Comparison of ENCODE assay signal across 1 cellular context in the genomic region with DNA sequence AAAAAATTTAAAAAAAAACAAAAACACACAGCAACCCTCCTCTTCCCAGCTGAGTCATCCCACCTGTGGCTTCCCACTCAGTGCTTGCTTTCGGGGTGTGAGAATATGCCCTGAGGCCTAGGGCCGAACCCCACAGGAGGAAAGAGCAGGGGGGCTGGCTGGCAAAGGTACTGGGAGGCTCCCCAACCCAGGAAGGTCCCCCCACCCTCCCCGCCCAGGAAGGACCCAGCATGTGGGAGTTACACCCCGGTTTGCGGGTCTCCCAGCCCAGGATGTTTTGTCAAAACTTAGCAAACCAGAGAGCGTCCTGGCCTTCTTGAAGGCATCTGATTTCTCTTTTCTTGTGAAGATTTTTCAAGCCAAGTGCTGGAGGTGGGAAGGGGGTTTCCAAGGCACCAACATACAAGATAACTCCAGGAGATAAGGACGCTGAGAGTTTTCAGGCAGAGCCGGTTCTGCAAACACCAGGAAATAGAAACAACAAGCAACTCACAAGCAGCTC.
TF ChIP-seq lines count a peak whose summit lies in the region.

No MANE protein-coding gene starts in this region.

TF ChIP-seq in GM12878, 131 proteins besides CTCF, POLR2A, EP300 and RAD21:
- TF ChIP-seq NFIC (IDR thresholded peaks at IDR 0.05; ENCODE audit: low read depth, low read length) (peak; percentile 6; the same call in 1 of the 2 replicates), ELK1 (IDR thresholded peaks at IDR 0.05; ENCODE audit: low read depth, low read length) (no peak), TAF1 (IDR thresholded peaks at IDR 0.05; ENCODE audit: borderline replicate concordance, low read depth, low read length) (no peak), EGR1 (IDR thresholded peaks at IDR 0.05; ENCODE audit: borderline replicate concordance in 1 of 2, low read depth in 2 of 2, low read length in 2 of 2) (0 out of 3 replicates have a peak, but pooled peaks of 1 of the 2 experiments have one; percentile 36), SP1 (IDR thresholded peaks at IDR 0.05; ENCODE audit: low read depth, low read length) (peak; percentile 33), FOXM1 (IDR thresholded peaks at IDR 0.05; ENCODE audit: low read depth, low read length) (0 out of 2 replicates have a peak, but pooled peaks have one; percentile 42), WRNIP1 (IDR thresholded peaks at IDR 0.05; ENCODE audit: borderline replicate concordance, low read depth, low read length) (no peak), TCF3 (IDR thresholded peaks at IDR 0.05; ENCODE audit: borderline replicate concordance, insufficient read depth, low read depth, low read length) (0 out of 2 replicates have a peak, but pooled peaks have one; percentile 53), EED (IDR thresholded peaks at IDR 0.05; ENCODE audit: low read depth) (peak; percentile 74; the same call in 1 of the 2 replicates), ZNF687 (IDR thresholded peaks at IDR 0.05) (0 out of 2 replicates have a peak, but pooled peaks have one; percentile 22), MEF2B (IDR thresholded peaks at IDR 0.05; ENCODE audit: partially characterized antibody, poor library complexity, severe bottlenecking) (no peak), RAD51 (IDR thresholded peaks at IDR 0.05) (no peak), NR2F1 (conservative IDR thresholded peaks at IDR 0.05) (no peak), JUNB (IDR thresholded peaks at IDR 0.05) (peak; percentile 41; the same call in 1 of the 2 replicates), ZNF217 (IDR thresholded peaks at IDR 0.05) (no peak), IKZF2 (IDR thresholded peaks at IDR 0.05) (peak; percentile 42 to 51; a peak in 3 of 4 replicates), IRF4 (IDR thresholded peaks at IDR 0.05; ENCODE audit: low read depth, low read length) (no peak), RUNX3 (IDR thresholded peaks at IDR 0.05; ENCODE audit: low read length) (peak; percentile 64), IKZF1 (conservative IDR thresholded peaks at IDR 0.05) (peak; percentile 45; the same call in 1 of the 2 replicates), SUZ12 (IDR thresholded peaks at IDR 0.05; ENCODE audit: unreplicated experiment) (no peak), ZNF622 (IDR thresholded peaks at IDR 0.05) (no peak), CBFB (IDR thresholded peaks at IDR 0.05; ENCODE audit: low read depth) (no peak), PAX5 (IDR thresholded peaks at IDR 0.05; ENCODE audit: borderline replicate concordance, low read depth, low read length) (peak; percentile 24; the same call in 1 of the 2 replicates), ZBED1 (IDR thresholded peaks at IDR 0.05; ENCODE audit: borderline replicate concordance) (no peak), MEF2A (IDR thresholded peaks at IDR 0.05; ENCODE audit: insufficient read depth, low read depth, low read length) (no peak), TCF12 (IDR thresholded peaks at IDR 0.05; ENCODE audit: low read depth, low read length) (peak; percentile 65; the same call in 1 of the 2 replicates), BCL11A (IDR thresholded peaks at IDR 0.05; ENCODE audit: low read depth, low read length) (0 out of 2 replicates have a peak, but pooled peaks have one; percentile 32), ETV6 (conservative IDR thresholded peaks at IDR 0.05 in 1 of 2, IDR thresholded peaks at IDR 0.05 in 1 of 2; ENCODE audit: borderline replicate concordance in 1 of 2, low read depth in 1 of 2) (peak in 1 of 2 experiments; percentile 45; a peak in 2 of 4 replicates), SRF (IDR thresholded peaks at IDR 0.05; ENCODE audit: low read depth in 2 of 2, low read length in 2 of 2) (no peak)
- TF ChIP-seq, protein P1, sequence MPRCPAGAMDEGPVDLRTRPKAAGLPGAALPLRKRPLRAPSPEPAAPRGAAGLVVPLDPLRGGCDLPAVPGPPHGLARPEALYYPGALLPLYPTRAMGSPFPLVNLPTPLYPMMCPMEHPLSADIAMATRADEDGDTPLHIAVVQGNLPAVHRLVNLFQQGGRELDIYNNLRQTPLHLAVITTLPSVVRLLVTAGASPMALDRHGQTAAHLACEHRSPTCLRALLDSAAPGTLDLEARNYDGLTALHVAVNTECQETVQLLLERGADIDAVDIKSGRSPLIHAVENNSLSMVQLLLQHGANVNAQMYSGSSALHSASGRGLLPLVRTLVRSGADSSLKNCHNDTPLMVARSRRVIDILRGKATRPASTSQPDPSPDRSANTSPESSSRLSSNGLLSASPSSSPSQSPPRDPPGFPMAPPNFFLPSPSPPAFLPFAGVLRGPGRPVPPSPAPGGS (IDR thresholded peaks at IDR 0.05; ENCODE audit: borderline replicate concordance, insufficient read depth, low read depth, low read length, poor library complexity, severe bottlenecking), result peak; percentile 52
- TF ChIP-seq, protein P2, sequence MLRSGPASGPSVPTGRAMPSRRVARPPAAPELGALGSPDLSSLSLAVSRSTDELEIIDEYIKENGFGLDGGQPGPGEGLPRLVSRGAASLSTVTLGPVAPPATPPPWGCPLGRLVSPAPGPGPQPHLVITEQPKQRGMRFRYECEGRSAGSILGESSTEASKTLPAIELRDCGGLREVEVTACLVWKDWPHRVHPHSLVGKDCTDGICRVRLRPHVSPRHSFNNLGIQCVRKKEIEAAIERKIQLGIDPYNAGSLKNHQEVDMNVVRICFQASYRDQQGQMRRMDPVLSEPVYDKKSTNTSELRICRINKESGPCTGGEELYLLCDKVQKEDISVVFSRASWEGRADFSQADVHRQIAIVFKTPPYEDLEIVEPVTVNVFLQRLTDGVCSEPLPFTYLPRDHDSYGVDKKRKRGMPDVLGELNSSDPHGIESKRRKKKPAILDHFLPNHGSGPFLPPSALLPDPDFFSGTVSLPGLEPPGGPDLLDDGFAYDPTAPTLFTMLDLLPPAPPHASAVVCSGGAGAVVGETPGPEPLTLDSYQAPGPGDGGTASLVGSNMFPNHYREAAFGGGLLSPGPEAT (IDR thresholded peaks at IDR 0.05; ENCODE audit: low read depth), result 0 out of 2 replicates have a peak, but pooled peaks have one; percentile 28
- TF ChIP-seq, protein P3, sequence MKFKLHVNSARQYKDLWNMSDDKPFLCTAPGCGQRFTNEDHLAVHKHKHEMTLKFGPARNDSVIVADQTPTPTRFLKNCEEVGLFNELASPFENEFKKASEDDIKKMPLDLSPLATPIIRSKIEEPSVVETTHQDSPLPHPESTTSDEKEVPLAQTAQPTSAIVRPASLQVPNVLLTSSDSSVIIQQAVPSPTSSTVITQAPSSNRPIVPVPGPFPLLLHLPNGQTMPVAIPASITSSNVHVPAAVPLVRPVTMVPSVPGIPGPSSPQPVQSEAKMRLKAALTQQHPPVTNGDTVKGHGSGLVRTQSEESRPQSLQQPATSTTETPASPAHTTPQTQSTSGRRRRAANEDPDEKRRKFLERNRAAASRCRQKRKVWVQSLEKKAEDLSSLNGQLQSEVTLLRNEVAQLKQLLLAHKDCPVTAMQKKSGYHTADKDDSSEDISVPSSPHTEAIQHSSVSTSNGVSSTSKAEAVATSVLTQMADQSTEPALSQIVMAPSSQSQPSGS (IDR thresholded peaks at IDR 0.05; ENCODE audit: low read length), result 0 out of 2 replicates have a peak, but pooled peaks have one; percentile 22
- TF ChIP-seq, protein P4, sequence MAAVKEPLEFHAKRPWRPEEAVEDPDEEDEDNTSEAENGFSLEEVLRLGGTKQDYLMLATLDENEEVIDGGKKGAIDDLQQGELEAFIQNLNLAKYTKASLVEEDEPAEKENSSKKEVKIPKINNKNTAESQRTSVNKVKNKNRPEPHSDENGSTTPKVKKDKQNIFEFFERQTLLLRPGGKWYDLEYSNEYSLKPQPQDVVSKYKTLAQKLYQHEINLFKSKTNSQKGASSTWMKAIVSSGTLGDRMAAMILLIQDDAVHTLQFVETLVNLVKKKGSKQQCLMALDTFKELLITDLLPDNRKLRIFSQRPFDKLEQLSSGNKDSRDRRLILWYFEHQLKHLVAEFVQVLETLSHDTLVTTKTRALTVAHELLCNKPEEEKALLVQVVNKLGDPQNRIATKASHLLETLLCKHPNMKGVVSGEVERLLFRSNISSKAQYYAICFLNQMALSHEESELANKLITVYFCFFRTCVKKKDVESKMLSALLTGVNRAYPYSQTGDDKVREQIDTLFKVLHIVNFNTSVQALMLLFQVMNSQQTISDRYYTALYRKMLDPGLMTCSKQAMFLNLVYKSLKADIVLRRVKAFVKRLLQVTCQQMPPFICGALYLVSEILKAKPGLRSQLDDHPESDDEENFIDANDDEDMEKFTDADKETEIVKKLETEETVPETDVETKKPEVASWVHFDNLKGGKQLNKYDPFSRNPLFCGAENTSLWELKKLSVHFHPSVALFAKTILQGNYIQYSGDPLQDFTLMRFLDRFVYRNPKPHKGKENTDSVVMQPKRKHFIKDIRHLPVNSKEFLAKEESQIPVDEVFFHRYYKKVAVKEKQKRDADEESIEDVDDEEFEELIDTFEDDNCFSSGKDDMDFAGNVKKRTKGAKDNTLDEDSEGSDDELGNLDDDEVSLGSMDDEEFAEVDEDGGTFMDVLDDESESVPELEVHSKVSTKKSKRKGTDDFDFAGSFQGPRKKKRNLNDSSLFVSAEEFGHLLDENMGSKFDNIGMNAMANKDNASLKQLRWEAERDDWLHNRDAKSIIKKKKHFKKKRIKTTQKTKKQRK (IDR thresholded peaks at IDR 0.05; ENCODE audit: low read depth, low read length), result no peak
- TF ChIP-seq, protein P5, sequence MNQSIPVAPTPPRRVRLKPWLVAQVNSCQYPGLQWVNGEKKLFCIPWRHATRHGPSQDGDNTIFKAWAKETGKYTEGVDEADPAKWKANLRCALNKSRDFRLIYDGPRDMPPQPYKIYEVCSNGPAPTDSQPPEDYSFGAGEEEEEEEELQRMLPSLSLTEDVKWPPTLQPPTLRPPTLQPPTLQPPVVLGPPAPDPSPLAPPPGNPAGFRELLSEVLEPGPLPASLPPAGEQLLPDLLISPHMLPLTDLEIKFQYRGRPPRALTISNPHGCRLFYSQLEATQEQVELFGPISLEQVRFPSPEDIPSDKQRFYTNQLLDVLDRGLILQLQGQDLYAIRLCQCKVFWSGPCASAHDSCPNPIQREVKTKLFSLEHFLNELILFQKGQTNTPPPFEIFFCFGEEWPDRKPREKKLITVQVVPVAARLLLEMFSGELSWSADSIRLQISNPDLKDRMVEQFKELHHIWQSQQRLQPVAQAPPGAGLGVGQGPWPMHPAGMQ (IDR thresholded peaks at IDR 0.05; ENCODE audit: borderline replicate concordance), result no peak
